Comparison of ENCODE assay signal across 8 cellular contexts in genomic region chr1:228139406-228139930, GRCh38. TPM values are rescaled to one million over a fixed set of nuclear protein-coding genes. Genes with fewer than 3 reads are reported as not detected.
DNase-seq lines count a peak whose midpoint lies in the region; ATAC-seq and TF ChIP-seq lines count a peak whose summit lies in the region.

No MANE protein-coding gene starts in this region.

- H3K4me3 Mint-ChIP-seq in natural killer cell treated with Interleukin-12 subunit alpha and Interleukin-12 subunit beta and Interleukin-15 and Interleukin-18, amount 100 ng/mL, for 72 hours: peak overlapping the region; percentile 93

- H3K27me3 ChIP-seq in BE2C (peaks cover 18% of the 10 kb centered on the region), Loucy (ENCODE audit: insufficient read depth, low read length, poor library complexity, severe bottlenecking) (no peaks in the 10 kb centered on the region)

- peaks cover 43% of the 10 kb centered on the region for H3K79me2 ChIP-seq in Loucy (ENCODE audit: insufficient read depth, low read length)

- H3K4me2 ChIP-seq in Loucy (ENCODE audit: low read depth, low read length, poor library complexity, severe bottlenecking): peak overlapping the region; percentile 65

- H3K36me3 Mint-ChIP-seq in natural killer cell treated with Interleukin-12 subunit alpha and Interleukin-12 subunit beta and Interleukin-15 and Interleukin-18, amount 100 ng/mL, for 72 hours: no peaks in the 10 kb centered on the region

- H3K27ac Mint-ChIP-seq in natural killer cell treated with Interleukin-12 subunit alpha and Interleukin-12 subunit beta and Interleukin-15 and Interleukin-18, amount 100 ng/mL, for 72 hours: peak overlapping the region; percentile 83 to 99

- H3K9me3 Mint-ChIP-seq in natural killer cell treated with Interleukin-12 subunit alpha and Interleukin-12 subunit beta and Interleukin-15 and Interleukin-18, amount 100 ng/mL, for 72 hours: no peaks in the 10 kb centered on the region

- peaks cover 0 to 2% of the 10 kb centered on the region in 2 donors for H3K27me3 Mint-ChIP-seq in natural killer cell treated with Interleukin-12 subunit alpha and Interleukin-12 subunit beta and Interleukin-15 and Interleukin-18, amount 100 ng/mL, for 72 hours

- peaks cover 3% of the 10 kb centered on the region; the same call in 1 of the 2 replicates for H3K36me3 ChIP-seq in BE2C
- no peaks in the 10 kb centered on the region for H3K36me3 ChIP-seq in Loucy (ENCODE audit: insufficient read depth, low read length)

- H2AFZ ChIP-seq in Loucy (ENCODE audit: low read length): peak overlapping the region; percentile 70

- TF ChIP-seq CTCF in BE2C (IDR thresholded peaks at IDR 0.05; ENCODE audit: low read depth, low read length) (no peak), Loucy (conservative IDR thresholded peaks at IDR 0.05; ENCODE audit: low read length) (no peak), coronary artery (IDR thresholded peaks at IDR 0.05) (no peak), GM13976 (IDR thresholded peaks at IDR 0.05; ENCODE audit: borderline replicate concordance, control extremely low read depth, extremely low read depth, insufficient read depth, missing control alignments) (no peak)

- H3K4me1 ChIP-seq in BE2C (peaks cover 6% of the 10 kb centered on the region; the same call in 1 of the 2 replicates), Loucy (ENCODE audit: insufficient read depth, low read length, poor library complexity, severe bottlenecking) (peaks cover 34% of the 10 kb centered on the region)

- ATAC-seq in natural killer cell treated with Interleukin-12 subunit alpha and Interleukin-12 subunit beta and Interleukin-15 and Interleukin-18, amount 100 ng/mL, for 72 hours: no peak
- no peak for ATAC-seq in GM19452 (IDR thresholded peaks at IDR 0.05; ENCODE audit: unreplicated experiment)
- no peak for ATAC-seq in HG03520 (IDR thresholded peaks at IDR 0.05; ENCODE audit: unreplicated experiment)

- H3K4me3 ChIP-seq in BE2C (ENCODE audit: low read depth, low read length): peak overlapping the region; percentile 65
- H3K4me3 ChIP-seq in Loucy (ENCODE audit: low read length, poor library complexity, severe bottlenecking): peak overlapping the region; percentile 99
- H3K4me3 ChIP-seq in coronary artery: peak overlapping the region; percentile 99

- peaks cover 42% of the 10 kb centered on the region for H4K20me1 ChIP-seq in Loucy (ENCODE audit: insufficient read depth, low read length, poor library complexity, severe bottlenecking)

- peak overlapping the region; percentile 98 to 99 for H3K27ac ChIP-seq in coronary artery

- peaks cover 25% of the 10 kb centered on the region in 2 donors for H3K4me1 Mint-ChIP-seq in natural killer cell treated with Interleukin-12 subunit alpha and Interleukin-12 subunit beta and Interleukin-15 and Interleukin-18, amount 100 ng/mL, for 72 hours (ENCODE audit: low read depth in 2 of 2)

- peak overlapping the region; percentile 63 for H3K9ac ChIP-seq in Loucy (ENCODE audit: low read depth, low read length, poor library complexity, severe bottlenecking)

- in situ Hi-C loops in GM13976 (cut with MboI; ENCODE audit: low sequenced_read_pairs, unreplicated experiment): no loop called here

- DNase-seq in BE2C (no peak), coronary artery (ENCODE audit: low spot score) (no peak), GM13976 (ENCODE audit: low spot score) (no peak), NCI-H446 treated with DMSO at 0.1 percent for 48 hours (lab: John Stamatoyannopoulos, UW) (no peak)
- no peak for DNase-seq in natural killer cell treated with Interleukin-12 subunit alpha and Interleukin-12 subunit beta and Interleukin-15 and Interleukin-18, amount 100 ng/mL, for 72 hours (ENCODE audit: low spot score)

- no peaks in the 10 kb centered on the region for H3K9me3 ChIP-seq in BE2C
- no peaks in the 10 kb centered on the region for H3K9me3 ChIP-seq in Loucy (ENCODE audit: insufficient read depth, low read depth, low read length)

- no peaks in the 10 kb centered on the region for H3K9me2 ChIP-seq in Loucy (replicated peaks; ENCODE audit: low read depth, low read length)

- no peaks in the 10 kb centered on the region for H3F3A ChIP-seq in Loucy (ENCODE audit: low read depth)

RNA-seq across cellular contexts. Expression of gene GUK1, which starts 0.6 kb away (rescaled TPM):
- 1,564 TPM for polyA plus RNA-seq in BE2C (2012; ENCODE audit: insufficient read depth, insufficient read length, low read depth)
- total RNA-seq in natural killer cell treated with Interleukin-12 subunit alpha and Interleukin-12 subunit beta and Interleukin-15 and Interleukin-18, amount 100 ng/mL, for 72 hours: 100 to 1,000 TPM; 296 to 329 TPM

RNA-seq across cellular contexts. Expression of gene GJC2, which starts 10.3 kb away (rescaled TPM):
- 3.7 TPM for polyA plus RNA-seq in BE2C (2012; ENCODE audit: insufficient read depth, insufficient read length, low read depth)
- 1 to 10 TPM; 2.1 to 2.2 TPM for total RNA-seq in natural killer cell treated with Interleukin-12 subunit alpha and Interleukin-12 subunit beta and Interleukin-15 and Interleukin-18, amount 100 ng/mL, for 72 hours

RNA-seq across cellular contexts. Expression of gene IBA57, which starts 26.1 kb away (rescaled TPM):
- 18.2 TPM for polyA plus RNA-seq in BE2C (2012; ENCODE audit: insufficient read depth, insufficient read length, low read depth)
- 1 to 10 TPM; 6.8 to 7.9 TPM for total RNA-seq in natural killer cell treated with Interleukin-12 subunit alpha and Interleukin-12 subunit beta and Interleukin-15 and Interleukin-18, amount 100 ng/mL, for 72 hours

RNA-seq across cellular contexts. Expression of gene MRPL55, which starts 30.4 kb away (rescaled TPM):
- 502 TPM for polyA plus RNA-seq in BE2C (2012; ENCODE audit: insufficient read depth, insufficient read length, low read depth)
- 10 to 100 TPM; 42.5 to 68.8 TPM for total RNA-seq in natural killer cell treated with Interleukin-12 subunit alpha and Interleukin-12 subunit beta and Interleukin-15 and Interleukin-18, amount 100 ng/mL, for 72 hours

RNA-seq across cellular contexts. Expression of gene C1orf35, which starts 36.3 kb away (rescaled TPM):
- polyA plus RNA-seq in BE2C (2012; ENCODE audit: insufficient read depth, insufficient read length, low read depth): 59.4 TPM
- 10 to 100 TPM; 16.4 to 26.7 TPM for total RNA-seq in natural killer cell treated with Interleukin-12 subunit alpha and Interleukin-12 subunit beta and Interleukin-15 and Interleukin-18, amount 100 ng/mL, for 72 hours
